1 cellular context compared by ENCODE assay signal in the genomic region with DNA sequence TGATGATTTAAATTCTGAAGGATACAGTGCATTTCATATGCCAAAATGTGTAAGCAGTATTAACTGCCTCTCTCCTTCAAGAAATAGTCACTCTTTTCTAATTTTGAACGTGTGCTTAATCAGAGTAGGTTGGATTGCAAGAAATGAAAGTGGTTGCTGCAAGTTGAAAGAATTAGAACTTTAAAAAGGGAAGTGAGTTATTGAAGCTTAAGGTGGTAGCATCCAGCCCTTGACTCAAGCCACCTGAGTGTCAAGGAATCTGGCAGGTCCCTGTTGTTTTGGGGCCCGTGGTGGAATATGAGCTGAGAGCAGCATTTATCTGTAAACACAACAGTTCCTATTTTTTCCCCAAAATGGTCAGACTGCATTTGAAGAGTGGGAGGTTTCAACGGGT.
TF ChIP-seq lines count a peak whose summit lies in the region.

No MANE protein-coding gene starts in this region.

TF ChIP-seq in endothelial cell of umbilical vein, 7 proteins besides CTCF, POLR2A, EP300 and RAD21 (continued from another document):
- TF ChIP-seq, protein P1, sequence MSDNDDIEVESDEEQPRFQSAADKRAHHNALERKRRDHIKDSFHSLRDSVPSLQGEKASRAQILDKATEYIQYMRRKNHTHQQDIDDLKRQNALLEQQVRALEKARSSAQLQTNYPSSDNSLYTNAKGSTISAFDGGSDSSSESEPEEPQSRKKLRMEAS (IDR thresholded peaks at IDR 0.05; ENCODE audit: insufficient read depth, insufficient read length), result no peak
- TF ChIP-seq POLR2AphosphoS5 (IDR thresholded peaks at IDR 0.05; ENCODE audit: insufficient read depth, low read depth, low read length), result no peak
- no peak for TF ChIP-seq GATA2 (IDR thresholded peaks at IDR 0.05; ENCODE audit: insufficient read depth, insufficient read length, low read depth, low read length)
- no peak for TF ChIP-seq FOS (IDR thresholded peaks at IDR 0.05; ENCODE audit: borderline replicate concordance, insufficient read depth, low read length)
